ENCODE assay signal across 8 cellular contexts in the genomic region with DNA sequence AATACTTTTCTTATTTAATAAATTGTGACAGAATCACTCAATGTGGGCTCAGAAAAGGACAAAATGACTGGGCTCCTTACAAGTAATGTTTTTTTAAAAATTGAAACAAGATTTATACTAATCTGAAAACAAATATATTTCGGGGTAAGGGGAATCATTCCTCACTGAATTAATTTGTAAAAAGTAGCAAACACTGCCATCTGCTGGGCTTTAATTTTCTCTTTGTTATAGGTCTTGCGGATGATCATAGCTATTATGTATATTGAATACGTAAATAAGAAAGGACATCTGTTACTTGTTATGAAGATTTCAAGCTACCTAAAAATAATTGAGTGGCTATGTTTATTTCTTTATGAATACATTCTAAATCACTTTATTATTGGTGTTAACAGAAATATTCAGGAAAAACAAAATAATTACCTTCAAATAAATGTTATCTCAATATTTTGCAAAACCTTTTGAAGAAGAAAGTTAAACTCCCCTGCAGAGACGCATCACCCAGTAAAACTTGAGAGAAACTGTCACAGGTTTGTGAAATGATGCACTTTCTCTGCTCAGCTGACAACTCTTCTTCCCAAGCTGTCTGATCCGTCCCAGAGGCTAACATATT. TPM values are rescaled to one million over a fixed set of nuclear protein-coding genes. Genes with fewer than 3 reads are reported as not detected.
DNase-seq lines count a peak whose midpoint lies in the region; ATAC-seq and TF ChIP-seq lines count a peak whose summit lies in the region.

No MANE protein-coding gene starts in this region.

- no peaks in the 10 kb centered on the region for H3K9me3 Mint-ChIP-seq in memory B cell

- intact Hi-C loops in colonic mucosa (cut with DNase I): loop anchor here (5.0 kb wide), 2 partner anchors 717 to 1207 kb away; no protein-coding TSS in a partner anchor

- H3K4me1 Mint-ChIP-seq in memory B cell: peaks cover 2% of the 10 kb centered on the region

- no peak overlapping the region for H3K4me3 Mint-ChIP-seq in memory B cell

- H3K9me3 ChIP-seq in colonic mucosa: no peaks in the 10 kb centered on the region

- H3K27ac ChIP-seq in colonic mucosa: no peak overlapping the region

- no peak overlapping the region for H3K27ac Mint-ChIP-seq in memory B cell

- no peak overlapping the region for H3K9ac ChIP-seq in colonic mucosa (ENCODE audit: low read depth in 2 of 2, low read length in 2 of 2)

- H3K4me1 ChIP-seq in colonic mucosa: no peaks in the 10 kb centered on the region

- no peaks in the 10 kb centered on the region for H3K27me3 ChIP-seq in colonic mucosa

- peaks cover 7% of the 10 kb centered on the region for H3K27me3 Mint-ChIP-seq in memory B cell

- ATAC-seq in memory B cell (ENCODE audit: low read depth): peak; percentile 63
- ATAC-seq in HG03159 (IDR thresholded peaks at IDR 0.05; ENCODE audit: unreplicated experiment): no peak
- ATAC-seq in GM21360 (IDR thresholded peaks at IDR 0.05; ENCODE audit: unreplicated experiment): no peak

- no peaks in the 10 kb centered on the region for H3K36me3 Mint-ChIP-seq in memory B cell

- TF ChIP-seq CTCF in colonic mucosa (IDR thresholded peaks at IDR 0.05): peak; percentile 50

- DNase-seq in DMS153 treated with DMSO at 0.1 percent for 48 hours (lab: John Stamatoyannopoulos, UW; ENCODE audit: unreplicated experiment): peak; percentile 61
- peak; percentile 54 for DNase-seq in KBM-7
- DNase-seq in OCI-M2 (lab: John Stamatoyannopoulos, UW; ENCODE audit: unreplicated experiment): peak; percentile 10
- DNase-seq in colonic mucosa: peak; percentile 24
- peak in 1 of 2 donors; percentile 41 for DNase-seq in memory B cell (ENCODE audit: low spot score in 2 of 2)
- DNase-seq in HPDE6-E6E7 (ENCODE audit: extremely low spot score): no peak

- in situ Hi-C loops in KBM-7 (cut with MboI; ENCODE audit: low pct_unique_long_range_greater_than_20kb, low sequenced_read_pairs): no loop called here

- no peaks in the 10 kb centered on the region for H3K36me3 ChIP-seq in colonic mucosa

- no peak overlapping the region for H3K4me3 ChIP-seq in colonic mucosa

RNA-seq across cellular contexts. Expression of a gene that starts 17.8 kb away (rescaled TPM):
- 1 to 10 TPM in 1 of 2 donors, under 1 TPM in 1; 0.22 to 1.4 TPM for total RNA-seq in colonic mucosa
